Comparison of ENCODE assay signal across 19 cellular contexts in genomic region chr6:134358320-134358719, GRCh38. TPM values are rescaled to one million over a fixed set of nuclear protein-coding genes. Genes with fewer than 3 reads are reported as not detected.
A peak's percentile ranks its signal among the peaks of the same experiment; 100 is the strongest.
DNase-seq lines count a peak whose midpoint lies in the region; ATAC-seq and TF ChIP-seq lines count a peak whose summit lies in the region.
"Had no signal": no experiment of that assay in that cellular context is flagged by ENCODE, and none has a peak within 500 bp of the region (broad histone marks: within the 10 kb centered on the region; RNA-seq: fewer than 3 reads in every experiment).

No MANE protein-coding gene starts in this region.

- no peak overlapping the region for H3K18ac ChIP-seq in mesenchymal stem cell (ENCODE audit: low read depth in 1 of 2, low read length in 2 of 2)

- H3K23ac ChIP-seq in mesenchymal stem cell (ENCODE audit: low read length in 2 of 2) = no peak overlapping the region

- peak overlapping the region; percentile 10 for H2AK5ac ChIP-seq in mesenchymal stem cell (ENCODE audit: low read length, severe bottlenecking)

- TF ChIP-seq POLR2A in gastroesophageal sphincter (IDR thresholded peaks at IDR 0.05) = no peak

- no peak overlapping the region for H3K4me3 ChIP-seq in mesenchymal stem cell (ENCODE audit: insufficient read depth in 1 of 2, low read depth in 1 of 2, low read length in 2 of 2)
- no peak overlapping the region for H3K4me3 ChIP-seq in gastroesophageal sphincter
- H3K4me3 ChIP-seq: prostate gland had no signal

- H2BK120ac ChIP-seq in mesenchymal stem cell (ENCODE audit: low read depth, low read length) = no peak overlapping the region

- TF ChIP-seq EP300 in gastroesophageal sphincter (IDR thresholded peaks at IDR 0.05) = no peak

- DNase-seq in EH (ENCODE audit: low read depth) (peak; percentile 77), NOMO-1 treated with dmso at 0.1 percent for 144 hours (lab: John Stamatoyannopoulos, UW; ENCODE audit: unreplicated experiment) (peak; percentile 25), dermis microvascular lymphatic vessel endothelial cell (ENCODE audit: low read depth in 2 of 2) (peak; percentile 14 to 24), mesenchymal stem cell (peak; percentile 62), Ammon's horn (ENCODE audit: low spot score) (no peak), nucleus accumbens (lab: John Stamatoyannopoulos, UW) (no peak)
- no peak for DNase-seq in central memory CD4-positive, alpha-beta T cell
- DNase-seq: activated CD8-positive, alpha-beta T cell treated with anti-CD3 and anti-CD28 coated beads, Interleukin-2, amount 10 ng/mL, durations not matched to agents 7 days and 5 days; activated gamma-delta T cell; cerebellar nuclear complex; H9; NCI-H1105; NCI-H510A treated with DMSO at 0.1 percent for 48 hours; SHP77 treated with DMSO at 0.1 percent for 48 hours; stimulated activated CD4-positive, alpha-beta T cell treated with anti-CD3 and anti-CD28 coated beads, Interleukin-2, amount 100 ng/mL, for 24 hours had no signal

- H3K79me1 ChIP-seq in mesenchymal stem cell (replicated peaks; ENCODE audit: low read length, poor library complexity, severe bottlenecking) = no peaks in the 10 kb centered on the region

- H3K4me2 ChIP-seq in mesenchymal stem cell (ENCODE audit: low read length, poor library complexity, severe bottlenecking) = no peak overlapping the region

- H3K9ac ChIP-seq in mesenchymal stem cell (ENCODE audit: low read length) = peak overlapping the region; percentile 30

- H3K27ac ChIP-seq in mesenchymal stem cell (ENCODE audit: low read length, poor library complexity, severe bottlenecking) (no peak overlapping the region), gastroesophageal sphincter (peak overlapping the region in 1 of 4 donors; percentile 19)
- H3K27ac ChIP-seq: C4-2B, prostate gland had no signal

- no peak overlapping the region for H2BK15ac ChIP-seq in mesenchymal stem cell (ENCODE audit: low read depth, poor library complexity, severe bottlenecking)

- ATAC-seq in gastroesophageal sphincter = no peak
- ATAC-seq: activated CD8-positive, alpha-beta T cell treated with anti-CD3 and anti-CD28 coated beads, Interleukin-2, amount 10 ng/mL, durations not matched to agents 7 days and 5 days; stimulated activated effector memory CD8-positive, alpha-beta T cell treated with anti-CD3 and anti-CD28 coated beads, Interleukin-12 subunit alpha, Interleukin-12 subunit beta, amount 100 ng/mL, for 72 hours had no signal

- H3K27me3 ChIP-seq in mesenchymal stem cell (ENCODE audit: control insufficient read depth in 1 of 2, insufficient read depth in 1 of 2, low read length in 2 of 2) (no peaks in the 10 kb centered on the region), gastroesophageal sphincter (no peaks in the 10 kb centered on the region)

- TF ChIP-seq CTCF in gastroesophageal sphincter (IDR thresholded peaks at IDR 0.05) = no peak

- no peak overlapping the region for H2AFZ ChIP-seq in mesenchymal stem cell (ENCODE audit: low read depth, low read length)

- no peaks in the 10 kb centered on the region for H3K4me1 ChIP-seq in mesenchymal stem cell (ENCODE audit: control insufficient read depth, insufficient read depth, low read depth, low read length)
- no peaks in the 10 kb centered on the region for H3K4me1 ChIP-seq in gastroesophageal sphincter
- H3K4me1 ChIP-seq: prostate gland had no signal

- 54% methylated on average over 4 of the region's 4 CpGs for WGBS in mesenchymal stem cell
- WGBS in gastroesophageal sphincter (ENCODE audit: low coverage in 1 of 2), 2 donors = 67 to 79% methylated on average over 3 of the region's 4 CpGs

- no peak overlapping the region for H4K91ac ChIP-seq in mesenchymal stem cell (ENCODE audit: low read length)

- no peaks in the 10 kb centered on the region for H3K9me3 ChIP-seq in mesenchymal stem cell (ENCODE audit: control insufficient read depth, low read length)
- no peaks in the 10 kb centered on the region for H3K9me3 ChIP-seq in gastroesophageal sphincter
- H3K9me3 ChIP-seq: prostate gland had no signal

- H3K14ac ChIP-seq in mesenchymal stem cell (ENCODE audit: low read length in 2 of 2) = no peak overlapping the region

- H2BK5ac ChIP-seq in mesenchymal stem cell (ENCODE audit: low read depth, low read length, poor library complexity, severe bottlenecking) = no peak overlapping the region

- no peak overlapping the region for H3K4ac ChIP-seq in mesenchymal stem cell (ENCODE audit: low read depth in 1 of 2, low read length in 2 of 2)

- H4K8ac ChIP-seq in mesenchymal stem cell (ENCODE audit: low read length) = no peak overlapping the region

- H3K36me3 ChIP-seq in mesenchymal stem cell (ENCODE audit: control insufficient read depth in 1 of 2, insufficient read depth in 2 of 2, low read depth in 1 of 2, low read length in 2 of 2) (no peaks in the 10 kb centered on the region), gastroesophageal sphincter (no peaks in the 10 kb centered on the region)
- H3K36me3 ChIP-seq: prostate gland had no signal

- H2BK12ac ChIP-seq in mesenchymal stem cell (ENCODE audit: low read length in 2 of 2) = no peak overlapping the region

RNA-seq across cellular contexts. Expression of gene SGK1, which starts 40.4 kb away (rescaled TPM):
- total RNA-seq in dermis microvascular lymphatic vessel endothelial cell (153 and 293 TPM in 2 replicates), gastroesophageal sphincter (10 to 100 TPM; 15.1 to 38.2 (median 25.5) TPM)
- polyA plus RNA-seq in mesenchymal stem cell (2013, experiment 1 of 2) = 54.2 TPM
- 54.0 TPM for polyA plus RNA-seq in mesenchymal stem cell (2013, experiment 2 of 2)

Comparison
In these comparisons a context has a peak if more than half of its experiments do, and no peak if none do; other contexts are left out.
1. DNase-seq: peak in EH (single experiment), NOMO-1 treated with dmso at 0.1 percent for 144 hours (single experiment), dermis microvascular lymphatic vessel endothelial cell (2 of 2) and mesenchymal stem cell (single experiment); none in Ammon's horn (single experiment), nucleus accumbens (0 of 56) and central memory CD4-positive, alpha-beta T cell (single experiment).